In genomic region chr17:78875331-78875730, GRCh38 we compare ENCODE assay signal across 14 cellular contexts. TPM values are rescaled to one million over a fixed set of nuclear protein-coding genes. Genes with fewer than 3 reads are reported as not detected.
A peak's percentile ranks its signal among the peaks of the same experiment; 100 is the strongest.
DNase-seq lines count a peak whose midpoint lies in the region; ATAC-seq and TF ChIP-seq lines count a peak whose summit lies in the region.
"Had no signal": no experiment of that assay in that cellular context is flagged by ENCODE, and none has a peak within 500 bp of the region (broad histone marks: within the 10 kb centered on the region; RNA-seq: fewer than 3 reads in every experiment).

No MANE protein-coding gene starts in this region.

- H3K4me1 ChIP-seq in HCT116 (ENCODE audit: control insufficient read depth in 1 of 2, insufficient read depth in 2 of 2, low read length in 2 of 2) (peaks cover 15 to 59% of the 10 kb centered on the region in 2 experiments), adrenal gland (replicated peaks in 1 of 2) (peaks cover 21 to 36% of the 10 kb centered on the region in 2 donors), muscle layer of colon (ENCODE audit: insufficient read depth, low read length) (peaks cover 45% of the 10 kb centered on the region)

- CTCF ChIA-PET in HCT116 (lab: Charles Lee), result interaction anchor here (1.1 to 6.0 kb wide), 2 partner anchors 8 to 9 kb away, joined by 3 to 55 read pairs; no protein-coding TSS in a partner anchor

- ATAC-seq in HCT116, result peak; percentile 35
- ATAC-seq: activated naive CD8-positive, alpha-beta T cell treated with anti-CD3 and anti-CD28 coated beads, Interleukin-2, amount 50 U/mL, for 24 hours; K562 had no signal

- DNase-seq in HCT116 (ENCODE audit: low read depth, low spot score) (no peak), adrenal gland (peak in 1 of 7 donors; percentile 33), substantia nigra (lab: John Stamatoyannopoulos, UW) (peak in 1 of 49 donors; percentile 14), NCI-H1092 treated with DMSO at 0.1 percent for 48 hours (lab: John Stamatoyannopoulos, UW) (no peak), DMS53 treated with DMSO at 0.1 percent for 48 hours (lab: John Stamatoyannopoulos, UW; ENCODE audit: unreplicated experiment) (no peak), NCI-H1092 (lab: John Stamatoyannopoulos, UW) (no peak), NCI-H345 (lab: John Stamatoyannopoulos, UW) (no peak)
- DNase-seq: activated B cell treated with CpG ODN at 0.5 μM for 24 hours; activated naive CD8-positive, alpha-beta T cell treated with anti-CD3 and anti-CD28 coated beads, Interleukin-2, amount 50 U/mL, for 24 hours; CD4-positive, CD25-positive, alpha-beta regulatory T cell; NCI-H187; NK-92 treated with Interleukin-12 subunit alpha and Interleukin-12 subunit beta, amount 100 ng/mL, for 24 hours had no signal

- no peak for TF ChIP-seq RAD21 in HCT116 (IDR thresholded peaks at IDR 0.05; ENCODE audit: low read depth)

- peak overlapping the region; percentile 62 for H3K4me2 ChIP-seq in HCT116 (ENCODE audit: low read length)

- H3K9ac ChIP-seq in HCT116 (ENCODE audit: low read length) (peak overlapping the region; percentile 54), muscle layer of colon (ENCODE audit: low read length) (no peak overlapping the region)

- no TSS peak for BruUV-seq in HCT116 (replicated peaks; lab: Mats Ljungman, UMichigan)

- TF ChIP-seq POLR2A in HCT116 (IDR thresholded peaks at IDR 0.05; ENCODE audit: borderline replicate concordance, extremely low read depth, insufficient read depth, insufficient read length) (no peak), adrenal gland (IDR thresholded peaks at IDR 0.05) (no peak)

- POLR2A ChIA-PET in HCT116 (lab: Charles Lee), result no interaction called here

- H3K36me3 ChIP-seq in HCT116 (ENCODE audit: control insufficient read depth in 1 of 2, insufficient read depth in 2 of 2, low read length in 2 of 2) (peaks cover 0 to 7% of the 10 kb centered on the region in 2 experiments; a peak in 1 of 4 replicates), adrenal gland (replicated peaks in 1 of 2) (peaks cover 0 to 17% of the 10 kb centered on the region in 2 donors), muscle layer of colon (ENCODE audit: insufficient read depth, low read length) (peaks cover 32% of the 10 kb centered on the region)

- WGBS in adrenal gland, 4 donors, result 60 to 68% (median 62%) methylated on average over 1 to 2 of the region's 2 CpGs

- H3K9me2 ChIP-seq in HCT116 (ENCODE audit: insufficient read depth), result no peaks in the 10 kb centered on the region

- no peaks in the 10 kb centered on the region for H4K20me1 ChIP-seq in HCT116 (ENCODE audit: insufficient read depth)

- no peaks in the 10 kb centered on the region for H3K27me3 ChIP-seq in HCT116 (ENCODE audit: insufficient read depth, low read length)
- H3K27me3 ChIP-seq in adrenal gland, result no peaks in the 10 kb centered on the region
- H3K27me3 ChIP-seq in muscle layer of colon (ENCODE audit: control insufficient read depth in 1 of 2, insufficient read depth in 2 of 2, low read length in 2 of 2), result no peaks in the 10 kb centered on the region

- intact Hi-C loops in HCT116 (cut with micrococcal nuclease), result no loop called here
- intact Hi-C loops in adrenal gland (cut with DNase I), result no loop called here

- no peak for TF ChIP-seq CTCF in HCT116 (IDR thresholded peaks at IDR 0.05 in 2 of 3, conservative IDR thresholded peaks at IDR 0.05 in 1 of 3; ENCODE audit: borderline replicate concordance in 1 of 3, insufficient read depth in 1 of 3, low read depth in 2 of 3, low read length in 2 of 3)
- no peak for TF ChIP-seq CTCF in adrenal gland (IDR thresholded peaks at IDR 0.05)

- H3K9me3 ChIP-seq in HCT116 (ENCODE audit: control insufficient read depth in 1 of 2, insufficient read depth in 1 of 2, low read depth in 1 of 2, low read length in 2 of 2) (no peaks in the 10 kb centered on the region), adrenal gland (replicated peaks in 1 of 3) (no peaks in the 10 kb centered on the region), muscle layer of colon (ENCODE audit: low read length) (no peaks in the 10 kb centered on the region)

- H3K4me3 ChIP-seq in HCT116 (replicated peaks in 1 of 2; ENCODE audit: low read depth in 1 of 2, low read length in 2 of 2) (no peak overlapping the region), adrenal gland (no peak overlapping the region), muscle layer of colon (ENCODE audit: low read depth in 1 of 2, low read length in 2 of 2) (no peak overlapping the region)
- H3K4me3 ChIP-seq: K562 had no signal

- no peaks in the 10 kb centered on the region; the same call in 1 of the 2 replicates for H3K79me2 ChIP-seq in HCT116 (ENCODE audit: insufficient read depth, low read length)

- no peak overlapping the region for H2AFZ ChIP-seq in HCT116 (ENCODE audit: low read depth, low read length, poor library complexity, severe bottlenecking)

- H3K27ac ChIP-seq in HCT116 (ENCODE audit: low read depth, low read length) (peak overlapping the region; percentile 15; the same call in 1 of the 2 replicates), adrenal gland (peak overlapping the region in 3 of 5 donors; percentile 69 to 84 (median 83)), muscle layer of colon (ENCODE audit: low read depth, low read length) (peak overlapping the region; percentile 13), substantia nigra (ENCODE audit: low read depth, low read length, poor library complexity, severe bottlenecking) (peak overlapping the region; percentile 96)

- RAD21 ChIA-PET in HCT116 (lab: Charles Lee; ENCODE audit: low non-redundant PET in 1 of 2, low total read pairs in 2 of 2, uncharacterized antibody in 2 of 2, unreplicated experiment in 2 of 2), result interaction anchor here (0.6 to 1.9 kb wide), 3 partner anchors 10 to 165 kb away, joined by 3 to 6 read pairs (median 4); no protein-coding TSS in a partner anchor

TF ChIP-seq in HCT116, 20 proteins besides CTCF, POLR2A, EP300 and RAD21:
- TF ChIP-seq FOSL1 (IDR thresholded peaks at IDR 0.05; ENCODE audit: low read depth) (no peak), EGR1 (IDR thresholded peaks at IDR 0.05; ENCODE audit: low read depth) (no peak), MAX (IDR thresholded peaks at IDR 0.05) (no peak), ATF3 (IDR thresholded peaks at IDR 0.05) (no peak), ZFX (IDR thresholded peaks at IDR 0.05) (no peak), ZNF274 (IDR thresholded peaks at IDR 0.05; ENCODE audit: low read depth, low read length) (no peak), ELF1 (IDR thresholded peaks at IDR 0.05; ENCODE audit: borderline replicate concordance, low read depth) (no peak), REST (IDR thresholded peaks at IDR 0.05; ENCODE audit: low read depth) (no peak), SIN3A (IDR thresholded peaks at IDR 0.05; ENCODE audit: low read depth) (no peak), YY1 (IDR thresholded peaks at IDR 0.05; ENCODE audit: extremely low read depth, insufficient replicate concordance, low read depth, low read length) (no peak), EZH2 (IDR thresholded peaks at IDR 0.05) (no peak), EZH2phosphoT487 (IDR thresholded peaks at IDR 0.05; ENCODE audit: borderline replicate concordance) (no peak), CEBPB (IDR thresholded peaks at IDR 0.05; ENCODE audit: low read depth) (no peak), JUND (IDR thresholded peaks at IDR 0.05) (no peak), CBX3 (IDR thresholded peaks at IDR 0.05; ENCODE audit: low read depth) (no peak), TCF7L2 (IDR thresholded peaks at IDR 0.05; ENCODE audit: borderline replicate concordance, extremely low read depth, insufficient read depth, insufficient read length) (no peak)

RNA-seq across cellular contexts. Expression of gene CEP295NL, which starts 27.7 kb away (rescaled TPM):
- total RNA-seq in HCT116 (2021; ENCODE audit: unreplicated experiment) (1.9 TPM), adrenal gland (1 to 10 TPM in 5 of 8 donors, under 1 TPM in 3; 0.18 to 5.1 (median 1.5) TPM)
- polyA plus RNA-seq in HCT116 (2012), result 0.13 and 0.22 TPM in 2 replicates
- polyA plus RNA-seq in adrenal gland, result 1 to 10 TPM in 1 of 3 donors, under 1 TPM in 2; 0.07 to 3.7 (median 0.13) TPM
- total RNA-seq: K562 had no signal
- polyA plus RNA-seq: K562 had no signal

RNA-seq across cellular contexts. Expression of gene USP36, which starts 34.7 kb away (rescaled TPM):
- total RNA-seq in HCT116 (2021; ENCODE audit: unreplicated experiment), result 104 TPM
- 61.4 and 63.6 TPM in 2 replicates for polyA plus RNA-seq in HCT116 (2012)
- 10 to 100 TPM; 15.7 to 69.1 (median 47.1) TPM for total RNA-seq in adrenal gland
- polyA plus RNA-seq in adrenal gland, result 10 to 100 TPM; 19.7 to 48.8 (median 44.8) TPM

RNA-seq across cellular contexts. Expression of gene TIMP2, which starts 49.9 kb away (rescaled TPM):
- total RNA-seq in HCT116 (2021; ENCODE audit: unreplicated experiment), result 64.8 TPM
- 42.7 and 52.9 TPM in 2 replicates for polyA plus RNA-seq in HCT116 (2012)
- 100 to 1,000 TPM; 112 to 275 (median 219) TPM for total RNA-seq in adrenal gland
- 100 to 1,000 TPM in 1 of 3 donors, 10 to 100 TPM in 2; 50.8 to 153 (median 55.9) TPM for polyA plus RNA-seq in adrenal gland
- polyA plus RNA-seq: K562 had no signal

Comparison
In these comparisons a context has a peak if more than half of its experiments do, and no peak if none do; other contexts are left out.
1. H3K27ac ChIP-seq: peak in every context shown above with its lines; median percentile 96 in substantia nigra; 83 in adrenal gland; 15 in HCT116; 13 in muscle layer of colon.